Comparison of ENCODE assay signal across 1 cellular context in the genomic region with DNA sequence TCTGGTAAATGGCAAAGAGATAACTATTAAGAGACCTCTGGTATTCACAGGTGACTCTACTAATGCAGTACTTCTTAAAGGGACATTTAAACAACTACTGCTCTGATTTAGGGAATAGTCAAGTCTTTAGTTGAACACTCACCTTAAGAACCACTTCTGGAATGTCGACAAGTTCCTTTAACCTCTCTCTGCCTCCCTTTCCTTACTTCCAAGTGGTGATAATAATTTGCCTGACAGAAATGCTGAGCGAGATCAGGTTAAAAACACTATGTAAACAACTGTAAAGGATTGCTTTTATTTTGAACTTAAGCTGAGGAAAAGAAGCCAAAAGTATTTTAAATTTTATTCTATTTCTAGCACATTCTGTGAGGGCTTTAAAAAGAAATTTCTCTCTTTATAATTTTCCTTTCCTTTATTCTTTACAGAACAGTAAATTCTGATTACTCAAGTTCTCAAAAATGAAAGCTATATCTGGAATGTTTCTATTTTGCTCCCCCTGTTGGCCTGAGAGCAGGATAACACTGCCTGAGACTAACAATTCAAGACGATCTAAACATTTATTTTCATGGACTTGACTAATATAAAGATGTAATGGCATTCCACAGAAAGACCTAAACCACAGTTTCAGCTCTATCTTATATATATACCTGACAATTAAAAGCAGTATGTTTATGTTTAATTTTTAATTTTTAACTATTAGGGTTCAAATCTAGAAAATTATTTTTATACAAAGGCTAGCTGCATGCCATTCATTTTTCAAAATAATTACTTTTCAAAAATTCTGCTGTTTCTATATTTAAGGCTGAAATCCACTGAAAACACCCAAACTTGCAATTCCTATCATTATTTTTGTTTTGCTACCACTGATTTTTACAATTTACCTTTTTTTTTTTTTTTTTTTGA.
TF ChIP-seq lines count a peak whose summit lies in the region.

No MANE protein-coding gene starts in this region.

TF ChIP-seq in H1, 55 proteins besides CTCF, POLR2A, EP300 and RAD21:
- TF ChIP-seq CBX8 (IDR thresholded peaks at IDR 0.05; ENCODE audit: borderline replicate concordance, low read depth, low read length) (no peak), MAFK (IDR thresholded peaks at IDR 0.05; ENCODE audit: low read depth, low read length) (no peak), FOSL1 (IDR thresholded peaks at IDR 0.05; ENCODE audit: insufficient read depth, low read depth, low read length) (no peak), HDAC6 (IDR thresholded peaks at IDR 0.05; ENCODE audit: low read depth, low read length) (no peak), GABPA (IDR thresholded peaks at IDR 0.05; ENCODE audit: borderline replicate concordance, insufficient read depth, low read length) (no peak), BACH1 (IDR thresholded peaks at IDR 0.05; ENCODE audit: low read length) (no peak), BRCA1 (IDR thresholded peaks at IDR 0.05; ENCODE audit: low read depth, low read length) (no peak), SAP30 (IDR thresholded peaks at IDR 0.05; ENCODE audit: insufficient read depth, insufficient replicate concordance, low read length) (no peak), RFX5 (IDR thresholded peaks at IDR 0.05; ENCODE audit: borderline replicate concordance, low read depth, low read length) (no peak), BCL11A (IDR thresholded peaks at IDR 0.05; ENCODE audit: low read depth in 2 of 2, low read length in 2 of 2) (no peak), SP2 (IDR thresholded peaks at IDR 0.05; ENCODE audit: low read length) (no peak), NRF1 (IDR thresholded peaks at IDR 0.05; ENCODE audit: low read depth, low read length) (no peak), SP1 (IDR thresholded peaks at IDR 0.05; ENCODE audit: low read depth, low read length) (no peak), CEBPB (IDR thresholded peaks at IDR 0.05; ENCODE audit: low read depth, low read length) (no peak), SP4 (IDR thresholded peaks at IDR 0.05; ENCODE audit: low read length) (no peak)
- TF ChIP-seq, protein P1, sequence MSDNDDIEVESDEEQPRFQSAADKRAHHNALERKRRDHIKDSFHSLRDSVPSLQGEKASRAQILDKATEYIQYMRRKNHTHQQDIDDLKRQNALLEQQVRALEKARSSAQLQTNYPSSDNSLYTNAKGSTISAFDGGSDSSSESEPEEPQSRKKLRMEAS (IDR thresholded peaks at IDR 0.05), result no peak
- TF ChIP-seq, protein P2, sequence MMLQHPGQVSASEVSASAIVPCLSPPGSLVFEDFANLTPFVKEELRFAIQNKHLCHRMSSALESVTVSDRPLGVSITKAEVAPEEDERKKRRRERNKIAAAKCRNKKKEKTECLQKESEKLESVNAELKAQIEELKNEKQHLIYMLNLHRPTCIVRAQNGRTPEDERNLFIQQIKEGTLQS (IDR thresholded peaks at IDR 0.05; ENCODE audit: insufficient read depth, low read depth, low read length), result no peak
- TF ChIP-seq, protein P3, sequence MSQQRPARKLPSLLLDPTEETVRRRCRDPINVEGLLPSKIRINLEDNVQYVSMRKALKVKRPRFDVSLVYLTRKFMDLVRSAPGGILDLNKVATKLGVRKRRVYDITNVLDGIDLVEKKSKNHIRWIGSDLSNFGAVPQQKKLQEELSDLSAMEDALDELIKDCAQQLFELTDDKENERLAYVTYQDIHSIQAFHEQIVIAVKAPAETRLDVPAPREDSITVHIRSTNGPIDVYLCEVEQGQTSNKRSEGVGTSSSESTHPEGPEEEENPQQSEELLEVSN (IDR thresholded peaks at IDR 0.05), result no peak
